8 cellular contexts compared by ENCODE assay signal in genomic region chr1:145858937-145859490, GRCh38. TPM values are rescaled to one million over a fixed set of nuclear protein-coding genes. Genes with fewer than 3 reads are reported as not detected.
DNase-seq lines count a peak whose midpoint lies in the region; ATAC-seq and TF ChIP-seq lines count a peak whose summit lies in the region.

PIAS3 (minus strand) TSS chr1:145859081; CDS start chr1:145858990, 91 bp downstream.

- peaks cover 37% of the 10 kb centered on the region for H3K36me3 Mint-ChIP-seq in activated B cell treated with CpG ODN at 0.5 μM for 24 hours (ENCODE audit: low read depth)

- peaks cover 14% of the 10 kb centered on the region for H3K4me1 Mint-ChIP-seq in activated B cell treated with CpG ODN at 0.5 μM for 24 hours

- intact Hi-C loops in activated B cell treated with CpG ODN at 0.5 μM for 24 hours (cut with micrococcal nuclease) (loop anchor here (1.0 kb wide), 10 partner anchors 14 to 179 kb away; partner anchors contain the start of genes ANKRD35, ITGA10, NUDT17 and PEX11B), spleen (cut with DNase I; ENCODE audit: low total_unique reads) (no loop called here)

- POLR2A ChIA-PET in AG04450 (lab: Yijun Ruan, JAX): interaction anchor here (0.6 to 4.4 kb wide), 16 partner anchors 10 to 1358 kb away, joined by 3 to 116 read pairs (median 8); partner anchors contain the start of genes ANKRD34A, ANKRD35, LIX1L and NUDT17
- POLR2A ChIA-PET in activated B cell treated with CpG ODN at 0.5 μM for 24 hours (lab: Charles Lee): interaction anchor here (0.5 to 4.3 kb wide), 34 partner anchors 9 to 578 kb away, joined by 3 to 151 read pairs (median 8); partner anchors contain the start of genes ANKRD34A, ANKRD35, LIX1L and NUDT17

- H3K27me3 ChIP-seq in AG04450 (ENCODE audit: control insufficient read depth, insufficient read depth, low read length) (no peaks in the 10 kb centered on the region), spleen (replicated peaks in 1 of 7) (peaks cover 0 to 3% (median 0%) of the 10 kb centered on the region in 7 donors)

- peak within 1 kb of the TSS; percentile 95 for H3K4me3 ChIP-seq in AG04450 (ENCODE audit: low read depth, low read length)
- H3K4me3 ChIP-seq in cardiac fibroblast (replicated peaks in 1 of 2; ENCODE audit: low read depth in 2 of 2, low read length in 2 of 2): peak within 1 kb of the TSS; percentile 74 to 77
- peak within 1 kb of the TSS; percentile 65 to 93 (median 86) for H3K4me3 ChIP-seq in spleen

- 0 to 2% (median 0%) methylated on average over 12 to 36 of the region's 36 CpGs for WGBS in spleen, 5 donors

- H3K27ac ChIP-seq in AG04450 (ENCODE audit: low read depth, low read length) (peak within 1 kb of the TSS; percentile 70), spleen (peak within 1 kb of the TSS; percentile 84 to 96 (median 90))

- no peak for TF ChIP-seq CTCF in AG04450 (IDR thresholded peaks at IDR 0.05; ENCODE audit: low read depth, low read length)
- no peak for TF ChIP-seq CTCF in activated B cell treated with CpG ODN at 0.5 μM for 24 hours (IDR thresholded peaks at IDR 0.05)
- TF ChIP-seq CTCF in cardiac fibroblast (IDR thresholded peaks at IDR 0.05; ENCODE audit: low read depth, low read length): no peak
- no peak for TF ChIP-seq CTCF in spleen (IDR thresholded peaks at IDR 0.05 in 8 of 11, conservative IDR thresholded peaks at IDR 0.05 in 3 of 11)

- ATAC-seq in GM18907 (IDR thresholded peaks at IDR 0.05; ENCODE audit: unreplicated experiment): peak; percentile 83
- ATAC-seq in HG03139 (IDR thresholded peaks at IDR 0.05; ENCODE audit: unreplicated experiment): peak; percentile 87
- peak; percentile 86 for ATAC-seq in activated B cell treated with CpG ODN at 0.5 μM for 24 hours (ENCODE audit: low read depth)

- H3K4me1 ChIP-seq in spleen: peaks cover 3 to 27% (median 15%) of the 10 kb centered on the region in 6 donors

- peaks cover 2% of the 10 kb centered on the region for H3K27me3 Mint-ChIP-seq in activated B cell treated with CpG ODN at 0.5 μM for 24 hours

- H3K36me3 ChIP-seq in spleen: peaks cover 0 to 29% (median 26%) of the 10 kb centered on the region in 6 donors

- H3K9me3 ChIP-seq in AG04450 (ENCODE audit: control insufficient read depth, insufficient read depth, low read length): no peaks in the 10 kb centered on the region; the same call in 1 of the 2 replicates
- no peaks in the 10 kb centered on the region for H3K9me3 ChIP-seq in spleen

- peak within 1 kb of the TSS; percentile 92 for H3K27ac Mint-ChIP-seq in activated B cell treated with CpG ODN at 0.5 μM for 24 hours

- no peaks in the 10 kb centered on the region for H3K9me3 Mint-ChIP-seq in activated B cell treated with CpG ODN at 0.5 μM for 24 hours

- CTCF ChIA-PET in AG04450 (lab: Charles Lee): interaction anchor here (0.7 to 5.9 kb wide), 13 partner anchors 10 to 174 kb away, joined by 3 to 104 read pairs (median 4); partner anchors contain the start of genes ITGA10, NUDT17 and RBM8A
- CTCF ChIA-PET in activated B cell treated with CpG ODN at 0.5 μM for 24 hours (lab: Charles Lee): interaction anchor here (0.9 to 6.4 kb wide), 8 partner anchors 9 to 120 kb away, joined by 3 to 98 read pairs (median 6); partner anchors contain the start of genes ITGA10, NUDT17, PEX11B and RBM8A

- peak within 1 kb of the TSS; percentile 96 for H3K4me3 Mint-ChIP-seq in activated B cell treated with CpG ODN at 0.5 μM for 24 hours

- peak; percentile 88 for DNase-seq in AG04450 (ENCODE audit: low read depth, low spot score)
- peak; percentile 97 for DNase-seq in NCI-H2227 (lab: John Stamatoyannopoulos, UW; ENCODE audit: unreplicated experiment)
- DNase-seq in activated B cell treated with CpG ODN at 0.5 μM for 24 hours: peak; percentile 91
- peak; percentile 94 to 97 for DNase-seq in cardiac fibroblast (ENCODE audit: low read depth in 2 of 2)
- peak; percentile 79 for DNase-seq in inferior parietal cortex (ENCODE audit: extremely low spot score)
- DNase-seq in spleen: peak; percentile 99

- TF ChIP-seq POLR2A in spleen (IDR thresholded peaks at IDR 0.05): peak in 1 of 3 donors; percentile 63

RNA-seq across cellular contexts. Expression of gene PIAS3, which starts in this region (rescaled TPM):
- polyA plus RNA-seq in AG04450 (2011; rRNA removed) (29.2 and 40.1 TPM in 2 replicates), spleen (10 to 100 TPM; 10.1 to 16.9 (median 11.7) TPM)
- 30.0 and 33.9 TPM in 2 replicates for polyA minus RNA-seq in AG04450 (2011; rRNA and poly(A)+ RNA removed)
- total RNA-seq in activated B cell treated with CpG ODN at 0.5 μM for 24 hours (29.0 and 30.9 TPM in 2 replicates), spleen (10 to 100 TPM; 20.1 to 29.5 (median 26.2) TPM)

Comparison
In these comparisons a context has a peak if more than half of its experiments do, and no peak if none do; other contexts are left out.
1. Peak in every context shown above with its lines: DNase-seq, ATAC-seq, H3K4me3 ChIP-seq and H3K27ac ChIP-seq.